ENCODE assay signal across 9 cellular contexts in genomic region chr10:17409170-17409733, GRCh38. TPM values are rescaled to one million over a fixed set of nuclear protein-coding genes. Genes with fewer than 3 reads are reported as not detected.
A peak's percentile ranks its signal among the peaks of the same experiment; 100 is the strongest.
DNase-seq lines count a peak whose midpoint lies in the region; ATAC-seq, FAIRE-seq and TF ChIP-seq lines count a peak whose summit lies in the region.
"Had no signal": no experiment of that assay in that cellular context is flagged by ENCODE, and none has a peak within 500 bp of the region (broad histone marks: within the 10 kb centered on the region; RNA-seq: fewer than 3 reads in every experiment).

No MANE protein-coding gene starts in this region.

- WGBS in aorta, 2 donors: 94 to 95% methylated on average over 5 of the region's 5 CpGs

- intact Hi-C loops in aorta (cut with DNase I): no loop called here

- DNase-seq in AG04450 (ENCODE audit: low read depth, low spot score): no peak
- no peak for DNase-seq in GM12892 (ENCODE audit: insufficient read length)
- peak; percentile 36 for DNase-seq in fibroblast of the aortic adventitia (ENCODE audit: low read depth)
- no peak for DNase-seq in NCI-H2107 treated with DMSO at 0.1 percent for 48 hours (lab: John Stamatoyannopoulos, UW; ENCODE audit: unreplicated experiment)
- no peak for DNase-seq in aorta
- no peak for DNase-seq in hippocampal formation (lab: John Stamatoyannopoulos, UW)

- no peak for TF ChIP-seq POLR2A in GM12892 (IDR thresholded peaks at IDR 0.05; ENCODE audit: low read depth, low read length)

- H3K36me3 ChIP-seq in aorta (ENCODE audit: control insufficient read depth in 1 of 2, insufficient read depth in 2 of 2, low read length in 1 of 2): no peaks in the 10 kb centered on the region

- peak; percentile 14 for FAIRE-seq in GM12892 (lab: Jason Lieb, UNC)

- no peaks in the 10 kb centered on the region for H3K4me1 ChIP-seq in aorta (ENCODE audit: control insufficient read depth in 1 of 2, insufficient read depth in 2 of 2, low read length in 2 of 2)

- ATAC-seq in SK-N-SH treated with all-trans-retinoic acid at 6 μM for 48 hours (peak; percentile 58), HG02981 (IDR thresholded peaks at IDR 0.05; ENCODE audit: unreplicated experiment) (no peak), aorta (ENCODE audit: low FRiP score) (no peak)

- H3K27ac ChIP-seq in AG04450 (ENCODE audit: low read depth, low read length) (no peak overlapping the region), aorta (ENCODE audit: low read depth in 1 of 2, low read length in 2 of 2) (no peak overlapping the region)

- TF ChIP-seq CTCF in AG04450 (IDR thresholded peaks at IDR 0.05; ENCODE audit: low read depth, low read length) (peak; percentile 64), fibroblast of the aortic adventitia (IDR thresholded peaks at IDR 0.05; ENCODE audit: insufficient read depth, low read length) (peak; percentile 62)

- POLR2A ChIA-PET in AG04450 (lab: Yijun Ruan, JAX): no interaction called here

- no peak overlapping the region for H3K4me3 ChIP-seq in AG04450 (ENCODE audit: low read depth, low read length)
- no peak overlapping the region for H3K4me3 ChIP-seq in fibroblast of the aortic adventitia (ENCODE audit: low read depth, low read length)
- no peak overlapping the region for H3K4me3 ChIP-seq in aorta (ENCODE audit: low read length in 2 of 2)

- no peaks in the 10 kb centered on the region for H3K9me3 ChIP-seq in AG04450 (ENCODE audit: control insufficient read depth, insufficient read depth, low read length)
- H3K9me3 ChIP-seq in aorta (ENCODE audit: control insufficient read depth, low read length): no peaks in the 10 kb centered on the region

- H3K27me3 ChIP-seq in AG04450 (ENCODE audit: control insufficient read depth, insufficient read depth, low read length) (peaks cover 2% of the 10 kb centered on the region), aorta (ENCODE audit: control insufficient read depth in 1 of 2, insufficient read depth in 2 of 2, low read length in 1 of 2) (no peaks in the 10 kb centered on the region)

- CTCF ChIA-PET in AG04450 (lab: Charles Lee): interaction anchor here (0.6 to 2.2 kb wide), 24 partner anchors 8 to 1461 kb away, joined by 3 to 13 read pairs (median 4); no protein-coding TSS in a partner anchor

TF ChIP-seq in SK-N-SH treated with all-trans-retinoic acid at 6 μM for 48 hours, 23 proteins besides CTCF, POLR2A, EP300 and RAD21:
- TF ChIP-seq ZC3H10 (CRISPR knock-in tag; IDR thresholded peaks at IDR 0.05): no peak
- no peak for TF ChIP-seq PPARA (CRISPR knock-in tag; IDR thresholded peaks at IDR 0.05; ENCODE audit: borderline replicate concordance)
- TF ChIP-seq ARNTL (CRISPR knock-in tag; IDR thresholded peaks at IDR 0.05; ENCODE audit: borderline replicate concordance, low read depth): no peak
- no peak for TF ChIP-seq ZFP30 (CRISPR knock-in tag; IDR thresholded peaks at IDR 0.05)
- TF ChIP-seq BACH2 (CRISPR knock-in tag; IDR thresholded peaks at IDR 0.05; ENCODE audit: borderline replicate concordance): no peak

RNA-seq across cellular contexts. Expression of gene ST8SIA6, which starts 45.1 kb away (rescaled TPM):
- 0.10 TPM in 1 of 2 replicates, not detected in the other for polyA plus RNA-seq in AG04450 (2011; rRNA removed)
- polyA minus RNA-seq in AG04450 (2011; rRNA and poly(A)+ RNA removed): not detected in 2 replicates
- not detected for polyA plus RNA-seq in GM12892 (2012; ENCODE audit: missing spikeins)
- 0.09 TPM in 1 of 2 replicates, not detected in the other for total RNA-seq in fibroblast of the aortic adventitia (ENCODE audit: low replicate concordance)
- total RNA-seq in aorta: 1 to 10 TPM; 2.4 to 2.9 TPM
- polyA plus RNA-seq in aorta: under 1 TPM in 1 of 2 donors, not detected in 1; 0.10 TPM
- total RNA-seq: activated CD8-positive, alpha-beta memory T cell treated with anti-CD3 and anti-CD28 coated beads for 36 hours had no signal
